In the genomic region with DNA sequence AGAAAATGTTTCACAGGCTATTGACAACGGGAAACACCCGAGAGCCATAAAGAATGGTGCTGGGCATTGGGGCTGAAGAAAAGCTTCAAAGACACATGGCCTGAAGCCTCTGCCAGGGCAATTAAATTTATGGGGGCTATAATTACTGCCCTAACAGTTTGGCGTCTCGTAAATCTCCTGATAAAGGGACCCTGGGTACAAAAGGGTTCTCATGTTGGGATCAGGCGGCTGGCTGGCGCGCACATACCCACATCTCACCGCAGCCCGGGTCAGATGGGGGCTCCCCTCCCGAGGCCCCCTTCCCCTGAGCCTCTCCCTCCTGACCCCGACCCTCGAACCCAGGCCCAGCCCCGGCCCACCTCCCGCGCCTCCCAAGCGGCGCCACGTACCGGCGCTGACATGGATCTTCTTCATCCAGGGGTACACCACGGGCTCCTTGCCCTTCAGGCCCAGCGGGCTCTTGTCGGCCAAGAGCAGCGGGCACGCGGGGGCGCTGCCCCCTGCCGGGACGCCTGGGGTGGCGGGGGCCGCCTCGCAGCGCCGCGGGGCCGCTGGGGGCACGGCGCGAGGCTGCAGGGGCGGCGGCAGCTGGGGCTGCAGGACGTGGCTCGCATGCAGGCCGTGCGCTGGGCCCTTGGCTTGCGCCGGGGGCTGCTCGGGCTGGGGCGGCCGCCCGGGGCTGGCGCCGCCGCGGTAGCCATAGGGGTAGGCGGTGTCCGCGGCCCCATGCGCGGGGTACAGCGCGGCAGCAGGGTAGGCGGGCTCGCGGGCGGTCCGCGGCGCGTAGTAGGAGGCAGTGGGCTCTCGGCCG, we compare ENCODE assay signal across 8 cellular contexts. TPM values are rescaled to one million over a fixed set of nuclear protein-coding genes. Genes with fewer than 3 reads are reported as not detected.
DNase-seq lines count a peak whose midpoint lies in the region; ATAC-seq lines count a peak whose summit lies in the region.

No MANE protein-coding gene starts in this region.

- no peak overlapping the region for H3K27ac Mint-ChIP-seq in naive B cell

- no peaks in the 10 kb centered on the region for H3K36me3 Mint-ChIP-seq in naive B cell

- H3K9me3 Mint-ChIP-seq in naive B cell = peaks cover 0 to 3% (median 0%) of the 10 kb centered on the region in 7 donors

- DNase-seq in AG20443 (ENCODE audit: low spot score) (peak; percentile 77), NAMALWA (ENCODE audit: low spot score) (peak; percentile 57), ecto neural progenitor cell (ENCODE audit: low spot score) (peak; percentile 49), naive B cell (no peak), NCI-H446 (lab: John Stamatoyannopoulos, UW) (no peak), mesenteric fat pad (ENCODE audit: low spot score) (no peak)
- DNase-seq in effector CD8-positive, alpha-beta T cell (lab: John Stamatoyannopoulos, UW) = no peak

- H3K27me3 Mint-ChIP-seq in naive B cell = peaks cover 36 to 81% (median 79%) of the 10 kb centered on the region in 3 donors

- ATAC-seq in naive B cell (ENCODE audit: low read depth in 2 of 2) = peak; percentile 20 to 24
- ATAC-seq in GM21526 (IDR thresholded peaks at IDR 0.05; ENCODE audit: low FRiP score, unreplicated experiment) = no peak

- H3K4me3 Mint-ChIP-seq in naive B cell = peak overlapping the region in 6 of 8 donors; percentile 50 to 85 (median 64)

- H3K4me1 Mint-ChIP-seq in naive B cell = no peaks in the 10 kb centered on the region

RNA-seq across cellular contexts. Expression of gene HOXA4, which starts 0.6 kb away (rescaled TPM):
- polyA plus RNA-seq in naive B cell (ENCODE audit: low read depth in 6 of 6) = not detected
- total RNA-seq in mesenteric fat pad = 4.0 TPM

RNA-seq across cellular contexts. Expression of gene HOXA5, which starts 13.5 kb away (rescaled TPM):
- polyA plus RNA-seq in naive B cell (ENCODE audit: low read depth in 6 of 6) = not detected
- total RNA-seq in mesenteric fat pad = 15.3 TPM

RNA-seq across cellular contexts. Expression of gene HOXA6, which starts 17.6 kb away (rescaled TPM):
- polyA plus RNA-seq in naive B cell (ENCODE audit: low read depth in 6 of 6) = not detected
- total RNA-seq in mesenteric fat pad = 3.1 TPM

RNA-seq across cellular contexts. Expression of gene HOXA3, which starts 22.4 kb away (rescaled TPM):
- polyA plus RNA-seq in naive B cell (ENCODE audit: low read depth in 6 of 6) = not detected
- 5.8 TPM for total RNA-seq in mesenteric fat pad

RNA-seq across cellular contexts. Expression of gene HOXA7, which starts 26.5 kb away (rescaled TPM):
- polyA plus RNA-seq in naive B cell (ENCODE audit: low read depth in 6 of 6) = not detected
- total RNA-seq in mesenteric fat pad = 7.5 TPM

Comparison
In these comparisons a context has a peak if more than half of its experiments do, and no peak if none do; other contexts are left out.
1. DNase-seq: peak in AG20443 (single experiment), NAMALWA (single experiment) and ecto neural progenitor cell (single experiment); none in naive B cell (single experiment), NCI-H446 (0 of 2), mesenteric fat pad (single experiment) and effector CD8-positive, alpha-beta T cell (single experiment).